20 cellular contexts compared by ENCODE assay signal in the genomic region with DNA sequence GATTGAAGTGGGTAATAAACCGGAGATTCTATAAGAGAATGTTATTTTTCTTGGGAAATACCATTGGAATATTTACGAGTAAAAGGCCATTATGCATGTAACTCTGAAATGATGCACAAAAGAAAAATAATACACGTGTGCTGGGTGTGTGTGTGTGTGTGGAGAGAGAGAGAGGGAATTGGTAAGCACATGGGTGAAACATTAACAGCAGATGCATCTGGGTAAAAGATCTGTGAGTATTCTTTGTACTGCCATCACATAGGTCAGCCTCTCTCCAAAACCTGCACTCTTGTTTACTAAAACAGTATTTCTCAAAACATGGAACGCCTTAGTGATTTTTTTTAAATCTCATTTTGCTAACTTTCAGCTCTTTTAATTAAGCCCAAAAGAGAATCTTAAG. TPM values are rescaled to one million over a fixed set of nuclear protein-coding genes. Genes with fewer than 3 reads are reported as not detected.
DNase-seq lines count a peak whose midpoint lies in the region; ATAC-seq, FAIRE-seq and TF ChIP-seq lines count a peak whose summit lies in the region.
"Had no signal": no experiment of that assay in that cellular context is flagged by ENCODE, and none has a peak within 500 bp of the region (broad histone marks: within the 10 kb centered on the region; RNA-seq: fewer than 3 reads in every experiment).

No MANE protein-coding gene starts in this region.

- H3K9me3 Mint-ChIP-seq in GM23338 = peaks cover 6% of the 10 kb centered on the region; the same call in 2 of the 3 replicates
- no peaks in the 10 kb centered on the region for H3K9me3 Mint-ChIP-seq in T-helper 2 cell treated with Interferon-gamma antibody and Interleukin-4, amounts not matched to agents 5 μg/mL and 100 μg/mL, for 36 hours
- H3K9me3 Mint-ChIP-seq: CD8-positive, alpha-beta memory T cell had no signal

- FAIRE-seq in HepG2 (lab: Jason Lieb, UNC) = no peak
- FAIRE-seq: GM12892, GM18507 had no signal

- no peak overlapping the region for H3K9ac ChIP-seq in HepG2 (ENCODE audit: insufficient read depth, low read depth, low read length)

- no peaks in the 10 kb centered on the region for H3K36me3 ChIP-seq in GM23338 (ENCODE audit: insufficient read depth)
- H3K36me3 ChIP-seq in HepG2 (replicated peaks in 1 of 2; ENCODE audit: control insufficient read depth in 1 of 2, insufficient read depth in 2 of 2, low read length in 2 of 2) = no peaks in the 10 kb centered on the region
- H3K36me3 ChIP-seq: BE2C had no signal

- in situ Hi-C loops in HepG2 (cut with HindIII; ENCODE audit: extremely low pct_ligation_motif_present, low pct_unique_long_range_greater_than_20kb) = no loop called here

- 3% methylated on average over 4 of the region's 4 CpGs for WGBS in HepG2 (ENCODE audit: low lambda C conversion rate)

- H3K4me3 Mint-ChIP-seq in GM23338 = no peak overlapping the region
- no peak overlapping the region for H3K4me3 Mint-ChIP-seq in T-helper 2 cell treated with Interferon-gamma antibody and Interleukin-4, amounts not matched to agents 5 μg/mL and 100 μg/mL, for 36 hours
- H3K4me3 Mint-ChIP-seq: CD4-positive, CD25-positive, alpha-beta regulatory T cell; CD8-positive, alpha-beta memory T cell; H9 had no signal

- TF ChIP-seq POLR2A in HepG2 (IDR thresholded peaks at IDR 0.05; ENCODE audit: insufficient read depth in 1 of 2, low read depth in 2 of 2, low read length in 2 of 2) = no peak

- DNase-seq in GM23338 (ENCODE audit: low spot score) (no peak), kidney glomerular epithelial cell (lab: John Stamatoyannopoulos, UW) (peak; percentile 24), HepG2 (ENCODE audit: low spot score) (no peak), renal cortical epithelial cell (ENCODE audit: low read depth) (peak; percentile 21), NCI-H2029 treated with DMSO at 0.1 percent for 48 hours (lab: John Stamatoyannopoulos, UW) (no peak), GM19240 (ENCODE audit: insufficient read length, low spot score) (no peak)
- no peak for DNase-seq in T-helper 2 cell treated with Interferon-gamma antibody and Interleukin-4, amounts not matched to agents 5 μg/mL and 100 μg/mL, for 36 hours (ENCODE audit: low spot score)
- DNase-seq: ACHN; BE2C; C1 segment of cervical spinal cord; CD4-positive, CD25-positive, alpha-beta regulatory T cell; CD8-positive, alpha-beta memory T cell; COR-L47; DMS 273 treated with DMSO at 0.1 percent for 48 hours; DMS79; GDM1; GOT3; H9 had no signal

- intact Hi-C loops in HepG2 (cut with micrococcal nuclease; ENCODE audit: unreplicated experiment) = no loop called here

- no peaks in the 10 kb centered on the region for H3K9me2 ChIP-seq in GM23338 (ENCODE audit: insufficient read depth)

- H3K4me1 ChIP-seq in GM23338 (ENCODE audit: insufficient read depth) (0 out of 2 replicates have a peak, but pooled peaks cover 7% of the 10 kb centered on the region), HepG2 (ENCODE audit: insufficient read depth, low read length) (no peaks in the 10 kb centered on the region)
- H3K4me1 ChIP-seq: BE2C had no signal

- ATAC-seq in GM23338 (no peak), HepG2 (peak; percentile 70; the same call in 2 of the 3 replicates)

- H3F3A ChIP-seq in GM23338 (replicated peaks; ENCODE audit: low read depth) = no peaks in the 10 kb centered on the region

- peaks cover 4% of the 10 kb centered on the region; the same call in 1 of the 3 replicates for H3K36me3 Mint-ChIP-seq in GM23338 (ENCODE audit: low read depth)
- H3K36me3 Mint-ChIP-seq in T-helper 2 cell treated with Interferon-gamma antibody and Interleukin-4, amounts not matched to agents 5 μg/mL and 100 μg/mL, for 36 hours (ENCODE audit: low read depth) = no peaks in the 10 kb centered on the region
- H3K36me3 Mint-ChIP-seq: CD4-positive, CD25-positive, alpha-beta regulatory T cell; CD8-positive, alpha-beta memory T cell had no signal

- POLR2A ChIA-PET in HepG2 (lab: Yijun Ruan, JAX) = no interaction called here

- H2AFZ ChIP-seq in GM23338 = no peak overlapping the region
- H2AFZ ChIP-seq in HepG2 (ENCODE audit: low read length) = no peak overlapping the region

- no peaks in the 10 kb centered on the region for H3K9me3 ChIP-seq in HepG2 (ENCODE audit: low read length)
- H3K9me3 ChIP-seq: BE2C had no signal

- H3K79me2 ChIP-seq in GM23338 (replicated peaks; ENCODE audit: insufficient read depth) (no peaks in the 10 kb centered on the region), HepG2 (ENCODE audit: insufficient read depth, low read length) (no peaks in the 10 kb centered on the region)

- H3K27me3 Mint-ChIP-seq in GM23338 (ENCODE audit: insufficient read depth, low read depth, poor library complexity) = peaks cover 5% of the 10 kb centered on the region
- peaks cover 2% of the 10 kb centered on the region for H3K27me3 Mint-ChIP-seq in T-helper 2 cell treated with Interferon-gamma antibody and Interleukin-4, amounts not matched to agents 5 μg/mL and 100 μg/mL, for 36 hours (ENCODE audit: low read depth)
- H3K27me3 Mint-ChIP-seq: CD4-positive, CD25-positive, alpha-beta regulatory T cell had no signal

- no peaks in the 10 kb centered on the region for H4K20me1 ChIP-seq in GM23338 (replicated peaks; ENCODE audit: insufficient read depth)
- H4K20me1 ChIP-seq in HepG2 (ENCODE audit: insufficient read depth, low read length) = no peaks in the 10 kb centered on the region

- H3K4me3 ChIP-seq in GM23338 = no peak overlapping the region
- no peak overlapping the region for H3K4me3 ChIP-seq in HepG2 (replicated peaks in 1 of 3; ENCODE audit: insufficient read depth in 1 of 3, low read depth in 2 of 3, low read length in 3 of 3)

- no peak overlapping the region for H3K27ac Mint-ChIP-seq in GM23338
- H3K27ac Mint-ChIP-seq in T-helper 2 cell treated with Interferon-gamma antibody and Interleukin-4, amounts not matched to agents 5 μg/mL and 100 μg/mL, for 36 hours = no peak overlapping the region
- H3K27ac Mint-ChIP-seq: CD4-positive, CD25-positive, alpha-beta regulatory T cell; CD8-positive, alpha-beta memory T cell; H9 had no signal

- CTCF ChIA-PET in HepG2 (lab: Yijun Ruan, JAX; ENCODE audit: low intra/inter-chr PET ratio, low total read pairs) = no interaction called here

- no peak for TF ChIP-seq RAD21 in HepG2 (CRISPR knock-in tag; IDR thresholded peaks at IDR 0.05)

- H3K4me1 Mint-ChIP-seq in GM23338 = peaks cover 11% of the 10 kb centered on the region; the same call in 2 of the 3 replicates
- no peaks in the 10 kb centered on the region for H3K4me1 Mint-ChIP-seq in T-helper 2 cell treated with Interferon-gamma antibody and Interleukin-4, amounts not matched to agents 5 μg/mL and 100 μg/mL, for 36 hours (ENCODE audit: low read depth)
- H3K4me1 Mint-ChIP-seq: CD4-positive, CD25-positive, alpha-beta regulatory T cell; CD8-positive, alpha-beta memory T cell had no signal

- BruUV-seq in HepG2 (replicated peaks; lab: Mats Ljungman, UMichigan) = no TSS peak

- H3K27ac ChIP-seq in GM23338 (ENCODE audit: low read depth) = no peak overlapping the region
- no peak overlapping the region for H3K27ac ChIP-seq in HepG2 (ENCODE audit: extremely low read length, insufficient read depth, low read length)

- H3K27me3 ChIP-seq in GM23338 (ENCODE audit: insufficient read depth) (no peaks in the 10 kb centered on the region), HepG2 (ENCODE audit: control insufficient read depth in 1 of 2, insufficient read depth in 2 of 2, low read length in 2 of 2) (peaks cover 0 to 27% of the 10 kb centered on the region in 2 experiments; a peak in 3 of 5 replicates)
- H3K27me3 ChIP-seq: BE2C had no signal

- H3K4me2 ChIP-seq in GM23338 = peak overlapping the region; percentile 27; the same call in 1 of the 2 replicates
- no peak overlapping the region for H3K4me2 ChIP-seq in HepG2 (ENCODE audit: low read depth, low read length)

- TF ChIP-seq CTCF in GM23338 (conservative IDR thresholded peaks at IDR 0.05; ENCODE audit: low read depth in 2 of 2) = no peak
- TF ChIP-seq CTCF in HepG2 (CRISPR knock-in tag; IDR thresholded peaks at IDR 0.05) = no peak

- no peak for TF ChIP-seq EP300 in HepG2 (IDR thresholded peaks at IDR 0.05; ENCODE audit: low read depth in 2 of 2, low read length in 2 of 2)
- TF ChIP-seq EP300 in HepG2 (CRISPR knock-in tag; IDR thresholded peaks at IDR 0.05; ENCODE audit: borderline replicate concordance) = no peak

RNA-seq across cellular contexts. Expression of a gene that starts 28.9 kb away (rescaled TPM):
- total RNA-seq in GM23338 (2014; rRNA removed; shearing (Covaris generic)) = 0.16 and 0.56 TPM in 2 replicates
- polyA plus RNA-seq in GM23338 (2016; fragmentation: Nextera tagmentation; extraction: Ambion mirVana) (0.50 and 0.94 TPM in 2 replicates), HepG2 (2011; rRNA removed) (not detected in 2 replicates)
- total RNA-seq in HepG2 (2016; rRNA removed; fragmentation: Illumina TruSeq; extraction: Trizol) (not detected in 2 replicates), renal cortical epithelial cell (not detected in 2 replicates)
- total RNA-seq in HepG2 (2016; cell fraction: cytosol; rRNA removed; fragmentation: Illumina TruSeq; extraction: Trizol; ENCODE audit: low read depth) = not detected in 2 replicates
- not detected in 2 replicates for total RNA-seq in HepG2 (2016; cell fraction: insoluble cytoplasmic fraction; rRNA removed; fragmentation: Illumina TruSeq; extraction: Trizol)
- total RNA-seq in HepG2 (2016; cell fraction: membrane; rRNA removed; fragmentation: Illumina TruSeq; extraction: Trizol) = not detected in 2 replicates
- not detected in 2 replicates for total RNA-seq in HepG2 (2016; cell fraction: nucleus; rRNA removed; fragmentation: Illumina TruSeq; extraction: Trizol)
- polyA plus RNA-seq in HepG2 (2011; cell fraction: cytosol; rRNA removed) = not detected in 2 replicates
- not detected in 2 replicates for polyA plus RNA-seq in HepG2 (2011; cell fraction: nucleus; rRNA removed)
- not detected in 2 replicates for polyA plus RNA-seq in HepG2 (2012)
- not detected in 2 replicates for polyA plus RNA-seq in HepG2 (2016; cell fraction: cytosol; fragmentation: Illumina TruSeq; extraction: Trizol; ENCODE audit: low read depth)
- not detected in 2 replicates for polyA plus RNA-seq in HepG2 (2016; cell fraction: insoluble cytoplasmic fraction; fragmentation: Illumina TruSeq; extraction: Trizol; ENCODE audit: low read depth)
- polyA plus RNA-seq in HepG2 (2016; cell fraction: membrane; fragmentation: Illumina TruSeq; extraction: Trizol; ENCODE audit: low read depth) = not detected in 2 replicates
- polyA plus RNA-seq in HepG2 (2016; cell fraction: nucleus; fragmentation: Illumina TruSeq; extraction: Trizol; ENCODE audit: insufficient read depth, low read depth) = not detected in 2 replicates
- polyA minus RNA-seq in HepG2 (2011; rRNA and poly(A)+ RNA removed; ENCODE audit: low replicate concordance) = not detected in 2 replicates
- not detected in 2 replicates for polyA minus RNA-seq in HepG2 (2011; cell fraction: cytosol; rRNA and poly(A)+ RNA removed)
- polyA minus RNA-seq in HepG2 (2011; cell fraction: nucleus; rRNA and poly(A)+ RNA removed) = not detected in 2 replicates
- total RNA-seq: CD4-positive, CD25-positive, alpha-beta regulatory T cell; CD8-positive, alpha-beta memory T cell had no signal
- polyA plus RNA-seq: CD4-positive, CD25-positive, alpha-beta regulatory T cell; CD8-positive, alpha-beta memory T cell had no signal

Comparison
In these comparisons a context has a peak if more than half of its experiments do, and no peak if none do; other contexts are left out.
1. DNase-seq: peak in kidney glomerular epithelial cell (single experiment) and renal cortical epithelial cell (single experiment); none in GM23338 (single experiment), HepG2 (single experiment), NCI-H2029 treated with DMSO at 0.1 percent for 48 hours (single experiment), T-helper 2 cell treated with Interferon-gamma antibody and Interleukin-4, amounts not matched to agents 5 μg/mL and 100 μg/mL, for 36 hours (single experiment) and GM19240 (single experiment).